21 cellular contexts compared by ENCODE assay signal in genomic region chr10:16442914-16443313, GRCh38. TPM values are rescaled to one million over a fixed set of nuclear protein-coding genes. Genes with fewer than 3 reads are reported as not detected.
"Had no signal": no experiment of that assay in that cellular context is flagged by ENCODE, and none has a peak within 500 bp of the region (broad histone marks: within the 10 kb centered on the region; RNA-seq: fewer than 3 reads in every experiment).

No MANE protein-coding gene starts in this region.

- DNase-seq: IMR-90, Karpas-422, KG1, MM.1S, NCI-H1092 treated with DMSO at 0.1 percent for 48 hours, NCI-H1436, NCI-H1694 treated with DMSO at 0.1 percent for 48 hours, NCI-H1930, NCI-H2081, NCI-H2107, NCI-H2227 treated with DMSO at 0.1 percent for 48 hours, NCI-H524, NCI-H526 treated with DMSO at 0.1 percent for 48 hours, NCI-H774, Right ventricle myocardium superior, RPMI8226, SIG-M5 had no signal

- H3K9me3 ChIP-seq: SJSA1 had no signal

- H3K4me3 ChIP-seq: SJSA1, SK-N-MC had no signal

- H3K27me3 ChIP-seq: SJSA1 had no signal

- ATAC-seq: HepG2 had no signal

RNA-seq across cellular contexts. Expression of gene PTER, which starts 6.1 kb away (rescaled TPM):
- total RNA-seq: M059J had no signal
